8 cellular contexts compared by ENCODE assay signal in the genomic region with DNA sequence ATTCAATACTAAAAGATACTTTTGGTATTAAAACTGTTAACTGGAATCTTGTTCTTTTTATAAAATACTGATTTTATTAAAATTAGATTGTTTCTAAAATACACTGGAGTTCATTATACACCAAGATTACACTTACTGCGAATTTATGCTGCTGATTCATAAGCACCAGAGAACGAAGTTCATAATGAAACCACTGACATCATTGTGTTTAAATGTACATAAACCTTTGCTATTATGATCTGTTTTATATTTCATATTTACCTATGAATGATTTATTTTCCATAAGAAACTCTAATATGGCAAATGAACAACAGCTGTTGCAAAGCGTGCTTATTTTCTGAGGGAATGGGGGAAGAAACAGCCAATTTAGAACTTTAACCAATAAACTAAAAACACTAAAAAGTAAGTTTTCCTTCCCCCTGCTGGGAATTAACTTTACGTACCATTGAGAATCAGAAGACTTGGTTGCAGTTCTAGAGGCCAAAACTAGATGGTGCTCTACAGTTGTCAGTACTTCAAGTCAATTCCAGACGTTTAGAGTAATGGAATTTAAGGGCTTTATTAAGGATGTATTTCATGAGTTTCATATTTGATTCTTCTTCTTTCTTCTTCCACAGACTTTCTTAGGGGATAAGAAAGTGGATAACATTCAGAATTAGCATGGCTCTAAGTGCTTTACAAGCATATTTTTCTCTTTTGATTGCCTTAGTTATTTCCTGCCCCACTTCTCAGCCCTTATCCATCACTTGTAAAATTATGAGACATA. TPM values are rescaled to one million over a fixed set of nuclear protein-coding genes. Genes with fewer than 3 reads are reported as not detected.
DNase-seq lines count a peak whose midpoint lies in the region; ATAC-seq and TF ChIP-seq lines count a peak whose summit lies in the region.

No MANE protein-coding gene starts in this region.

- H3K4me3 ChIP-seq in SJCRH30 = no peak overlapping the region
- H3K4me3 ChIP-seq in neutrophil (ENCODE audit: low read depth in 1 of 2, low read length in 1 of 2) = no peak overlapping the region

- ATAC-seq in GM21737 (IDR thresholded peaks at IDR 0.05; ENCODE audit: unreplicated experiment) = peak; percentile 87

- TF ChIP-seq CTCF in neutrophil (IDR thresholded peaks at IDR 0.05) = peak; percentile 71

- no peaks in the 10 kb centered on the region for H3K36me3 ChIP-seq in SJCRH30
- H3K36me3 ChIP-seq in neutrophil = no peaks in the 10 kb centered on the region

- peak; percentile 74 for TF ChIP-seq RAD21 in Ishikawa (IDR thresholded peaks at IDR 0.05; ENCODE audit: low read depth)

- H3K9me3 ChIP-seq in SJCRH30 (replicated peaks) (no peaks in the 10 kb centered on the region), neutrophil (no peaks in the 10 kb centered on the region)

- H3K4me1 ChIP-seq in SJCRH30 = no peaks in the 10 kb centered on the region
- H3K4me1 ChIP-seq in neutrophil (ENCODE audit: control insufficient read depth in 1 of 2, insufficient read depth in 1 of 2, low read depth in 1 of 2, low read length in 1 of 2) = peaks cover 0 to 4% of the 10 kb centered on the region in 2 experiments

- H3K27me3 ChIP-seq in SJCRH30 (no peaks in the 10 kb centered on the region), neutrophil (peaks cover 8% of the 10 kb centered on the region)

- H3K27ac ChIP-seq in SJCRH30 (no peak overlapping the region), epithelial cell of prostate (no peak overlapping the region), neutrophil (no peak overlapping the region)

- DNase-seq in stimulated activated CD4-positive, alpha-beta T cell treated with anti-CD3 and anti-CD28 coated beads, Interleukin-4, amount 100 ng/mL, for 24 hours = peak; percentile 15
- DNase-seq in stimulated activated CD4-positive, alpha-beta T cell treated with anti-CD3 and anti-CD28 coated beads, Interleukin-15, amount 100 ng/mL, for 24 hours = no peak
- peak; percentile 56 to 86 for DNase-seq in SJCRH30
- DNase-seq in epithelial cell of prostate (ENCODE audit: low read depth, low spot score) = peak; percentile 14
- no peak for DNase-seq in activated CD4-positive, alpha-beta T cell treated with anti-CD3 and anti-CD28 coated beads, Interleukin-2, amount 50 U/mL, for 1 hour

- no peak for TF ChIP-seq EP300 in Ishikawa (IDR thresholded peaks at IDR 0.05; ENCODE audit: borderline replicate concordance)

TF ChIP-seq in Ishikawa, 13 proteins besides CTCF, POLR2A, EP300 and RAD21:
- TF ChIP-seq TCF12 (IDR thresholded peaks at IDR 0.05; ENCODE audit: low read depth) = no peak
- TF ChIP-seq, protein P1, sequence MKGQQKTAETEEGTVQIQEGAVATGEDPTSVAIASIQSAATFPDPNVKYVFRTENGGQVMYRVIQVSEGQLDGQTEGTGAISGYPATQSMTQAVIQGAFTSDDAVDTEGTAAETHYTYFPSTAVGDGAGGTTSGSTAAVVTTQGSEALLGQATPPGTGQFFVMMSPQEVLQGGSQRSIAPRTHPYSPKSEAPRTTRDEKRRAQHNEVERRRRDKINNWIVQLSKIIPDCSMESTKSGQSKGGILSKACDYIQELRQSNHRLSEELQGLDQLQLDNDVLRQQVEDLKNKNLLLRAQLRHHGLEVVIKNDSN (IDR thresholded peaks at IDR 0.05) = no peak

RNA-seq across cellular contexts. Expression of a gene that starts 30.8 kb away (rescaled TPM):
- total RNA-seq in SJCRH30 (2014; rRNA removed; shearing (Covaris generic)) = 6.1 and 7.3 TPM in 2 replicates

RNA-seq across cellular contexts. Expression of a gene that starts 38.8 kb away (rescaled TPM):
- 22.5 and 29.9 TPM in 2 replicates for total RNA-seq in SJCRH30 (2014; rRNA removed; shearing (Covaris generic))

Comparison
In these comparisons a context has a peak if more than half of its experiments do, and no peak if none do; other contexts are left out.
1. DNase-seq: peak in stimulated activated CD4-positive, alpha-beta T cell treated with anti-CD3 and anti-CD28 coated beads, Interleukin-4, amount 100 ng/mL, for 24 hours (single experiment), SJCRH30 (2 of 2) and epithelial cell of prostate (single experiment); none in stimulated activated CD4-positive, alpha-beta T cell treated with anti-CD3 and anti-CD28 coated beads, Interleukin-15, amount 100 ng/mL, for 24 hours (single experiment) and activated CD4-positive, alpha-beta T cell treated with anti-CD3 and anti-CD28 coated beads, Interleukin-2, amount 50 U/mL, for 1 hour (single experiment).